ENCODE assay signal across 21 cellular contexts in genomic region chr12:100337727-100338126, GRCh38. TPM values are rescaled to one million over a fixed set of nuclear protein-coding genes. Genes with fewer than 3 reads are reported as not detected.
"Had no signal": no experiment of that assay in that cellular context is flagged by ENCODE, and none has a peak within 500 bp of the region (broad histone marks: within the 10 kb centered on the region; RNA-seq: fewer than 3 reads in every experiment).

No MANE protein-coding gene starts in this region.

- H3K27ac ChIP-seq: ovary, sigmoid colon, thoracic aorta had no signal

- H3K27ac Mint-ChIP-seq: activated naive CD4-positive, alpha-beta T cell treated with anti-CD3 and anti-CD28 coated beads, Interleukin-2, amount 10 ng/mL, durations not matched to agents 7 days and 5 days; activated naive CD8-positive, alpha-beta T cell treated with anti-CD3 and anti-CD28 coated beads, Interleukin-2, amount 50 U/mL, for 24 hours; stimulated activated effector memory CD8-positive, alpha-beta T cell treated with anti-CD3 and anti-CD28 coated beads, Interleukin-12 subunit alpha, Interleukin-12 subunit beta, amount 100 ng/mL, for 72 hours; T-helper 1 cell treated with Interleukin-12 subunit alpha and Interleukin-12 subunit beta and Interleukin-4 antibody, amounts not matched to agents 30 μg/mL and 1 μg/mL, for 36 hours had no signal

- H3K4me1 ChIP-seq: sigmoid colon had no signal

- H3K9me3 ChIP-seq: ovary, sigmoid colon, thoracic aorta had no signal

- ATAC-seq: activated naive CD8-positive, alpha-beta T cell treated with anti-CD3 and anti-CD28 coated beads, Interleukin-2, amount 50 U/mL, for 24 hours; activated T-cell treated with anti-CD3 and anti-CD28 coated beads, Interleukin-2, amount 50 U/mL, for 4 hours; natural killer cell; stimulated activated effector memory CD8-positive, alpha-beta T cell treated with anti-CD3 and anti-CD28 coated beads, Interleukin-12 subunit alpha, Interleukin-12 subunit beta, amount 100 ng/mL, for 72 hours had no signal

- DNase-seq: activated CD4-positive, alpha-beta T cell treated with anti-CD3 and anti-CD28 coated beads, Interleukin-2, amount 50 U/mL, for 1 hour; activated CD4-positive, CD25-positive, alpha-beta regulatory T cell treated with anti-CD3 and anti-CD28 coated beads, Interleukin-2, amount 50 U/mL, for 72 hours; activated CD8-positive, alpha-beta memory T cell treated with anti-CD3 and anti-CD28 coated beads, Interleukin-2, amount 50 U/mL, for 4 hours; activated naive CD4-positive, alpha-beta T cell treated with anti-CD3 and anti-CD28 coated beads, Interleukin-2, amount 10 ng/mL, durations not matched to agents 7 days and 5 days; activated naive CD8-positive, alpha-beta T cell treated with anti-CD3 and anti-CD28 coated beads, Interleukin-2, amount 50 U/mL, for 24 hours; activated T-cell treated with anti-CD3 and anti-CD28 coated beads, Interleukin-2, amount 50 U/mL, for 4 hours; anterior cingulate cortex; effector CD4-positive, alpha-beta T cell; hypothalamus; kidney; mesendoderm; natural killer cell; ovary; sigmoid colon; stimulated activated CD4-positive, alpha-beta T cell treated with anti-CD3 and anti-CD28 coated beads, Interleukin-4, amount 100 ng/mL, for 24 hours had no signal

- H3K27me3 Mint-ChIP-seq: activated naive CD4-positive, alpha-beta T cell treated with anti-CD3 and anti-CD28 coated beads, Interleukin-2, amount 10 ng/mL, durations not matched to agents 7 days and 5 days; activated naive CD8-positive, alpha-beta T cell treated with anti-CD3 and anti-CD28 coated beads, Interleukin-2, amount 50 U/mL, for 24 hours; central memory CD8-positive, alpha-beta T cell had no signal

- H3K9me3 Mint-ChIP-seq: activated naive CD4-positive, alpha-beta T cell treated with anti-CD3 and anti-CD28 coated beads, Interleukin-2, amount 10 ng/mL, durations not matched to agents 7 days and 5 days; natural killer cell; T-helper 1 cell treated with Interleukin-12 subunit alpha and Interleukin-12 subunit beta and Interleukin-4 antibody, amounts not matched to agents 30 μg/mL and 1 μg/mL, for 36 hours had no signal

- H3K27me3 ChIP-seq: ovary, sigmoid colon had no signal

- FAIRE-seq: kidney had no signal

- H3K4me3 Mint-ChIP-seq: activated naive CD4-positive, alpha-beta T cell treated with anti-CD3 and anti-CD28 coated beads, Interleukin-2, amount 10 ng/mL, durations not matched to agents 7 days and 5 days; activated naive CD8-positive, alpha-beta T cell treated with anti-CD3 and anti-CD28 coated beads, Interleukin-2, amount 50 U/mL, for 24 hours; activated T-cell treated with anti-CD3 and anti-CD28 coated beads, Interleukin-2, amount 50 U/mL, for 4 hours; central memory CD8-positive, alpha-beta T cell; natural killer cell; stimulated activated effector memory CD8-positive, alpha-beta T cell treated with anti-CD3 and anti-CD28 coated beads, Interleukin-12 subunit alpha, Interleukin-12 subunit beta, amount 100 ng/mL, for 72 hours; T-helper 1 cell treated with Interleukin-12 subunit alpha and Interleukin-12 subunit beta and Interleukin-4 antibody, amounts not matched to agents 30 μg/mL and 1 μg/mL, for 36 hours had no signal

- H3K4me1 Mint-ChIP-seq: activated naive CD4-positive, alpha-beta T cell treated with anti-CD3 and anti-CD28 coated beads, Interleukin-2, amount 10 ng/mL, durations not matched to agents 7 days and 5 days; activated naive CD8-positive, alpha-beta T cell treated with anti-CD3 and anti-CD28 coated beads, Interleukin-2, amount 50 U/mL, for 24 hours; central memory CD8-positive, alpha-beta T cell; natural killer cell; stimulated activated effector memory CD8-positive, alpha-beta T cell treated with anti-CD3 and anti-CD28 coated beads, Interleukin-12 subunit alpha, Interleukin-12 subunit beta, amount 100 ng/mL, for 72 hours had no signal

- H3K36me3 ChIP-seq: ovary had no signal

- H3K4me3 ChIP-seq: ovary, sigmoid colon, thoracic aorta had no signal

RNA-seq across cellular contexts. Expression of gene SLC17A8, which starts 19.1 kb away (rescaled TPM):
- total RNA-seq: activated T-cell treated with anti-CD3 and anti-CD28 coated beads, Interleukin-2, amount 50 U/mL, for 4 hours; lower leg skin; natural killer cell; sigmoid colon; thoracic aorta had no signal
- polyA plus RNA-seq: esophagus had no signal
